In genomic region chr19:36687214-36688056, GRCh38 we compare ENCODE assay signal across 1 cellular context.
TF ChIP-seq lines count a peak whose summit lies in the region.

Gene ZNF567 (plus strand): TSS chr19:36687612. CDS start chr19:36694868, 7,256 bp downstream.

TF ChIP-seq in HepG2, 621 proteins besides CTCF, POLR2A, EP300 and RAD21 (continued from another document and continues in another):
- TF ChIP-seq USF2 (IDR thresholded peaks at IDR 0.05; ENCODE audit: low read depth, low read length) (no peak), USF2 (CRISPR knock-in tag; IDR thresholded peaks at IDR 0.05; ENCODE audit: borderline replicate concordance) (no peak), ZNF263 (CRISPR knock-in tag; IDR thresholded peaks at IDR 0.05) (peak; percentile 68; the same call in 1 of the 2 replicates), ZNF367 (CRISPR knock-in tag; IDR thresholded peaks at IDR 0.05; ENCODE audit: borderline replicate concordance) (0 out of 2 replicates have a peak, but pooled peaks have one; percentile 33), RERE (CRISPR knock-in tag; IDR thresholded peaks at IDR 0.05; ENCODE audit: low read depth) (no peak), ZNF3 (CRISPR knock-in tag; IDR thresholded peaks at IDR 0.05) (no peak), PHF8 (CRISPR knock-in tag; IDR thresholded peaks at IDR 0.05) (peak; percentile 83), ZBTB1 (CRISPR knock-in tag; IDR thresholded peaks at IDR 0.05; ENCODE audit: borderline replicate concordance) (no peak), ZNF781 (CRISPR knock-in tag; IDR thresholded peaks at IDR 0.05; ENCODE audit: borderline replicate concordance, not compliant biosample characterization) (peak; percentile 62), XRCC5 (optimal IDR thresholded peaks at IDR 0.05; ENCODE audit: low read length) (no peak), RFX1 (IDR thresholded peaks at IDR 0.05) (no peak), HINFP (CRISPR knock-in tag; IDR thresholded peaks at IDR 0.05; ENCODE audit: low read depth) (peak; percentile 76), ATF2 (CRISPR knock-in tag; IDR thresholded peaks at IDR 0.05) (no peak; the same call in 1 of the 2 replicates), ELF4 (CRISPR knock-in tag; IDR thresholded peaks at IDR 0.05; ENCODE audit: borderline replicate concordance) (no peak), MBD4 (IDR thresholded peaks at IDR 0.05; ENCODE audit: borderline replicate concordance, low read length) (no peak), ZUFSP (CRISPR knock-in tag; IDR thresholded peaks at IDR 0.05; ENCODE audit: borderline replicate concordance) (no peak), HNF1A (IDR thresholded peaks at IDR 0.05; ENCODE audit: low read depth) (no peak), HNF1A (CRISPR knock-in tag; IDR thresholded peaks at IDR 0.05; ENCODE audit: borderline replicate concordance) (peak; percentile 53; the same call in 1 of the 2 replicates), MIER2 (CRISPR knock-in tag; IDR thresholded peaks at IDR 0.05) (no peak), ZNF451 (CRISPR knock-in tag; IDR thresholded peaks at IDR 0.05) (peak; percentile 75; the same call in 1 of the 2 replicates), ZNF558 (CRISPR knock-in tag; IDR thresholded peaks at IDR 0.05; ENCODE audit: borderline replicate concordance) (0 out of 2 replicates have a peak, but pooled peaks have one; percentile 75), RNF2 (conservative IDR thresholded peaks at IDR 0.05; ENCODE audit: low read depth) (0 out of 2 replicates have a peak, but pooled peaks have one; percentile 41), MBNL3 (CRISPR knock-in tag; conservative IDR thresholded peaks at IDR 0.05) (no peak), ZNF281 (CRISPR knock-in tag; IDR thresholded peaks at IDR 0.05; ENCODE audit: borderline replicate concordance) (no peak), ATF5 (CRISPR knock-in tag; IDR thresholded peaks at IDR 0.05; ENCODE audit: low read depth) (0 out of 2 replicates have a peak, but pooled peaks have one; percentile 8), GMEB1 (CRISPR knock-in tag; IDR thresholded peaks at IDR 0.05; ENCODE audit: borderline replicate concordance) (peak; percentile 94), SRSF4 (IDR thresholded peaks at IDR 0.05; ENCODE audit: low read depth, low read length, poor library complexity, severe bottlenecking) (no peak), MEF2D (CRISPR knock-in tag; IDR thresholded peaks at IDR 0.05) (peak; percentile 79), ARID2 (CRISPR knock-in tag; IDR thresholded peaks at IDR 0.05; ENCODE audit: borderline replicate concordance) (no peak; the same call in none of the 2 replicates)
